Comparison of ENCODE assay signal across 28 cellular contexts in genomic region chr10:34113504-34114225, GRCh38.
DNase-seq lines count a peak whose midpoint lies in the region; ATAC-seq, FAIRE-seq and TF ChIP-seq lines count a peak whose summit lies in the region.
"Had no signal": no experiment of that assay in that cellular context is flagged by ENCODE, and none has a peak within 500 bp of the region (broad histone marks: within the 10 kb centered on the region; RNA-seq: fewer than 3 reads in every experiment).

No MANE protein-coding gene starts in this region.

- H3T11ph ChIP-seq in H9 (ENCODE audit: low read length), result no peak overlapping the region

- DNase-seq in A673 (ENCODE audit: low spot score) (peak; percentile 75), H9 (peak; percentile 77), GM12878 (ENCODE audit: low read depth, low spot score) (no peak), iPS-NIHi7 (ENCODE audit: extremely low spot score) (peak; percentile 75), NOMO-1 (lab: John Stamatoyannopoulos, UW; ENCODE audit: unreplicated experiment in 2 of 2) (no peak), esophagus squamous epithelium (lab: John Stamatoyannopoulos, UW) (no peak)
- no peak for DNase-seq in activated CD8-positive, alpha-beta memory T cell treated with anti-CD3 and anti-CD28 coated beads for 24 hours
- DNase-seq: activated CD4-positive, alpha-beta memory T cell treated with anti-CD3 and anti-CD28 coated beads, Interleukin-2, amount 10 ng/mL, durations not matched to agents 7 days and 5 days; activated CD4-positive, alpha-beta T cell treated with anti-CD3 and anti-CD28 coated beads for 1 hour; activated gamma-delta T cell; DMS53; GDM1; Kasumi-1; NCI-H1694 treated with DMSO at 0.1 percent for 48 hours; NCI-H524 treated with DMSO at 0.1 percent for 48 hours; SJCRH30; stimulated activated CD4-positive, alpha-beta T cell treated with anti-CD3 and anti-CD28 coated beads, Interleukin-4, amount 100 ng/mL, for 24 hours; T-cell had no signal

- no peak overlapping the region for H4K8ac ChIP-seq in H9 (replicated peaks; ENCODE audit: insufficient read length, low read depth, low read length)

- no peak overlapping the region for H3K4me2 ChIP-seq in H9 (ENCODE audit: insufficient read depth, insufficient read length, low read length)
- H3K4me2 ChIP-seq in GM12878 (ENCODE audit: control insufficient read depth, insufficient read depth), result no peak overlapping the region
- H3K4me2 ChIP-seq: BLaER1 treated with 17β-estradiol and CSF1 and Interleukin-3, amounts not matched to agents 10 nM and 100 nM had no signal

- H3K36me3 ChIP-seq in A673 (ENCODE audit: insufficient read depth, low read length, poor library complexity, severe bottlenecking) (no peaks in the 10 kb centered on the region), GM12878 (ENCODE audit: control insufficient read depth in 2 of 2, insufficient read depth in 2 of 2, low read length in 1 of 2) (no peaks in the 10 kb centered on the region), esophagus squamous epithelium (peaks cover 0 to 41% (median 0%) of the 10 kb centered on the region in 3 donors)
- H3K36me3 ChIP-seq: SJCRH30 had no signal

- H4K5ac ChIP-seq in H9 (ENCODE audit: insufficient read length, low read depth, low read length), result no peak overlapping the region

- no peak overlapping the region for H3K56ac ChIP-seq in H9 (ENCODE audit: insufficient read length, low read depth, low read length)

- H2BK20ac ChIP-seq in H9 (ENCODE audit: low read depth, low read length, poor library complexity, severe bottlenecking), result no peak overlapping the region

- BruUV-seq in A673 (replicated peaks; lab: Mats Ljungman, UMichigan) (no TSS peak), GM12878 (replicated peaks; lab: Mats Ljungman, UMichigan) (no TSS peak)

- no peak for TF ChIP-seq POLR2A in GM12878 (IDR thresholded peaks at IDR 0.05; ENCODE audit: low read depth, low read length)
- no peak for TF ChIP-seq POLR2A in esophagus squamous epithelium (IDR thresholded peaks at IDR 0.05)

- TF ChIP-seq CTCF in A673 (conservative IDR thresholded peaks at IDR 0.05; ENCODE audit: low read depth, low read length) (no peak), H9 (conservative IDR thresholded peaks at IDR 0.05) (no peak), GM12878 (IDR thresholded peaks at IDR 0.05 in 2 of 3, conservative IDR thresholded peaks at IDR 0.05 in 1 of 3; ENCODE audit: control insufficient read depth in 2 of 3, extremely low read depth in 1 of 3, insufficient read depth in 1 of 3, low read depth in 3 of 3, low read length in 3 of 3) (no peak), esophagus squamous epithelium (IDR thresholded peaks at IDR 0.05) (no peak)

- no peak overlapping the region for H4K91ac ChIP-seq in H9 (ENCODE audit: insufficient read length, low read depth, low read length)

- no peak overlapping the region for H3K4me3 Mint-ChIP-seq in H9
- H3K4me3 Mint-ChIP-seq: activated CD4-positive, alpha-beta memory T cell treated with anti-CD3 and anti-CD28 coated beads, Interleukin-2, amount 10 ng/mL, durations not matched to agents 7 days and 5 days; central memory CD8-positive, alpha-beta T cell; dendritic cell treated with granulocyte-macrophage colony-stimulating factor and Interleukin-4, amounts not matched to agents 40 ng/mL and 50 ng/mL, for 4 days; stimulated activated effector memory CD8-positive, alpha-beta T cell treated with anti-CD3 and anti-CD28 coated beads, Interleukin-12 subunit alpha, Interleukin-12 subunit beta, amount 100 ng/mL, for 72 hours; T-cell had no signal

- no CpG with 5 or more reads among the region's 6 CpGs for WGBS in H9 (ENCODE audit: extremely low coverage, insufficient read length, low lambda C conversion rate)
- 32% methylated on average over 6 of the region's 6 CpGs for WGBS in GM12878 (ENCODE audit: insufficient coverage, insufficient replicate concordance, low lambda C conversion rate, missing lambda C conversion rate)
- 69 to 77% methylated on average over 6 of the region's 6 CpGs for WGBS in esophagus squamous epithelium, 2 donors

- H3K23ac ChIP-seq in H9 (ENCODE audit: insufficient read length, low read depth, low read length), result no peak overlapping the region

- H3K9me3 Mint-ChIP-seq in H9, result no peaks in the 10 kb centered on the region
- H3K9me3 Mint-ChIP-seq: activated CD4-positive, alpha-beta memory T cell treated with anti-CD3 and anti-CD28 coated beads, Interleukin-2, amount 10 ng/mL, durations not matched to agents 7 days and 5 days; dendritic cell treated with granulocyte-macrophage colony-stimulating factor and Interleukin-4, amounts not matched to agents 40 ng/mL and 50 ng/mL, for 4 days; stimulated activated effector memory CD8-positive, alpha-beta T cell treated with anti-CD3 and anti-CD28 coated beads, Interleukin-12 subunit alpha, Interleukin-12 subunit beta, amount 100 ng/mL, for 72 hours; T-cell had no signal

- H3K18ac ChIP-seq in H9 (ENCODE audit: insufficient read length, low read depth, low read length), result no peak overlapping the region

- H3K36me3 Mint-ChIP-seq in H9 (ENCODE audit: insufficient read depth in 1 of 3, low read depth in 3 of 3), result peaks cover 0 to 3% (median 0%) of the 10 kb centered on the region in 3 experiments; a peak in 2 of 7 replicates
- H3K36me3 Mint-ChIP-seq: stimulated activated effector memory CD8-positive, alpha-beta T cell treated with anti-CD3 and anti-CD28 coated beads, Interleukin-12 subunit alpha, Interleukin-12 subunit beta, amount 100 ng/mL, for 72 hours; T-cell had no signal

- no peak overlapping the region for H2BK5ac ChIP-seq in H9 (ENCODE audit: insufficient read length, low read length)

- H3K27me3 ChIP-seq in A673 (replicated peaks; ENCODE audit: insufficient read depth, low read depth, low read length, poor library complexity) (no peaks in the 10 kb centered on the region), H9 (ENCODE audit: insufficient read depth, low read length) (no peaks in the 10 kb centered on the region), GM12878 (replicated peaks in 1 of 2; ENCODE audit: control insufficient read depth in 2 of 2, insufficient read depth in 2 of 2, low read length in 1 of 2) (no peaks in the 10 kb centered on the region), esophagus squamous epithelium (no peaks in the 10 kb centered on the region)
- H3K27me3 ChIP-seq: BLaER1 treated with 17β-estradiol and CSF1 and Interleukin-3, amounts not matched to agents 10 nM and 100 nM; SJCRH30 had no signal

- H3K23me2 ChIP-seq in H9 (ENCODE audit: insufficient read length, low read depth, low read length, poor library complexity, severe bottlenecking), result no peaks in the 10 kb centered on the region

- H3K4me3 ChIP-seq in A673 (ENCODE audit: low read depth, low read length, poor library complexity, severe bottlenecking), result no peak overlapping the region
- H3K4me3 ChIP-seq in GM12878, result no peak overlapping the region
- no peak overlapping the region for H3K4me3 ChIP-seq in esophagus squamous epithelium
- H3K4me3 ChIP-seq: BLaER1 treated with 17β-estradiol and CSF1 and Interleukin-3, amounts not matched to agents 10 nM and 100 nM; lung; SJCRH30 had no signal

- no peak for TF ChIP-seq EP300 in GM12878 (IDR thresholded peaks at IDR 0.05; ENCODE audit: borderline replicate concordance in 1 of 2, control insufficient read depth in 1 of 2, low read depth in 2 of 2, low read length in 2 of 2)

- no peak overlapping the region for H2AK5ac ChIP-seq in H9 (ENCODE audit: insufficient read length, low read length)

- TF ChIP-seq RAD21 in GM12878 (IDR thresholded peaks at IDR 0.05; ENCODE audit: insufficient read depth, low read depth, low read length), result no peak

- H3K27ac Mint-ChIP-seq in H9, result peak overlapping the region in 1 of 3 experiments; percentile 58; a peak in 1 of 7 replicates
- H3K27ac Mint-ChIP-seq: activated CD4-positive, alpha-beta memory T cell treated with anti-CD3 and anti-CD28 coated beads, Interleukin-2, amount 10 ng/mL, durations not matched to agents 7 days and 5 days; dendritic cell treated with granulocyte-macrophage colony-stimulating factor and Interleukin-4, amounts not matched to agents 40 ng/mL and 50 ng/mL, for 4 days; stimulated activated effector memory CD8-positive, alpha-beta T cell treated with anti-CD3 and anti-CD28 coated beads, Interleukin-12 subunit alpha, Interleukin-12 subunit beta, amount 100 ng/mL, for 72 hours; T-cell had no signal

- no peak overlapping the region for H2BK120ac ChIP-seq in H9 (ENCODE audit: low read depth, low read length, poor library complexity, severe bottlenecking)

- H3K79me2 ChIP-seq in H9 (ENCODE audit: insufficient read depth, low read length), result no peaks in the 10 kb centered on the region
- H3K79me2 ChIP-seq in GM12878 (ENCODE audit: control insufficient read depth, insufficient read depth, low read length), result no peaks in the 10 kb centered on the region

- H3K27me3 Mint-ChIP-seq in H9 (ENCODE audit: low read depth), result no peaks in the 10 kb centered on the region; the same call in 1 of the 2 replicates
- H3K27me3 Mint-ChIP-seq: activated CD4-positive, alpha-beta memory T cell treated with anti-CD3 and anti-CD28 coated beads, Interleukin-2, amount 10 ng/mL, durations not matched to agents 7 days and 5 days; central memory CD8-positive, alpha-beta T cell; dendritic cell treated with granulocyte-macrophage colony-stimulating factor and Interleukin-4, amounts not matched to agents 40 ng/mL and 50 ng/mL, for 4 days; T-cell had no signal

- H4K20me1 ChIP-seq in H9 (ENCODE audit: control insufficient read depth, insufficient read depth, insufficient read length) (no peaks in the 10 kb centered on the region), GM12878 (ENCODE audit: control insufficient read depth, insufficient read depth) (no peaks in the 10 kb centered on the region)
- H4K20me1 ChIP-seq: BLaER1 treated with 17β-estradiol and CSF1 and Interleukin-3, amounts not matched to agents 10 nM and 100 nM had no signal

- no peak overlapping the region for H3K9ac ChIP-seq in H9 (ENCODE audit: extremely low read depth, insufficient read length, low read length)
- no peak overlapping the region for H3K9ac ChIP-seq in GM12878 (ENCODE audit: control insufficient read depth, insufficient read depth, low read length)
- H3K9ac ChIP-seq: BLaER1 treated with 17β-estradiol and CSF1 and Interleukin-3, amounts not matched to agents 10 nM and 100 nM had no signal

- CTCF ChIA-PET in A673 (lab: Charles Lee) (no interaction called here), GM12878 (lab: Yijun Ruan, JAX) (no interaction called here)

- POLR2A ChIA-PET in A673 (lab: Charles Lee; ENCODE audit: low non-redundant PET), result no interaction called here
- POLR2A ChIA-PET in GM12878 (lab: Charles Lee), result no interaction called here

- ATAC-seq in GM12878 (peak; percentile 49), HG03045 (IDR thresholded peaks at IDR 0.05; ENCODE audit: unreplicated experiment) (no peak)
- ATAC-seq: sciatic nerve; stimulated activated effector memory CD8-positive, alpha-beta T cell treated with anti-CD3 and anti-CD28 coated beads, Interleukin-12 subunit alpha, Interleukin-12 subunit beta, amount 100 ng/mL, for 72 hours; T-cell had no signal

- no peak overlapping the region for H2BK15ac ChIP-seq in H9 (ENCODE audit: low read depth, low read length)

- no peak overlapping the region for H3K14ac ChIP-seq in H9 (ENCODE audit: insufficient read depth, low read length)

- no peak overlapping the region for H2BK12ac ChIP-seq in H9 (ENCODE audit: insufficient read length, low read depth, low read length)

- H3K9me3 ChIP-seq in A673 (ENCODE audit: low read depth, low read length, poor library complexity, severe bottlenecking) (no peaks in the 10 kb centered on the region), H9 (ENCODE audit: control insufficient read depth, low read depth, low read length) (no peaks in the 10 kb centered on the region), GM12878 (replicated peaks; ENCODE audit: control insufficient read depth, insufficient read depth, low read length) (no peaks in the 10 kb centered on the region), esophagus squamous epithelium (no peaks in the 10 kb centered on the region)
- H3K9me3 ChIP-seq: BLaER1 treated with 17β-estradiol and CSF1 and Interleukin-3, amounts not matched to agents 10 nM and 100 nM; SJCRH30 had no signal

- SMC1A ChIA-PET in GM12878 (lab: Charles Lee; ENCODE audit: uncharacterized antibody, unreplicated experiment), result interaction anchor here (0.9 kb wide), 1 partner anchor 410 kb away, joined by 3 read pairs; no protein-coding TSS in a partner anchor

- intact Hi-C loops in A673 (cut with micrococcal nuclease; ENCODE audit: unreplicated experiment) (no loop called here), GM12878 (cut with micrococcal nuclease; ENCODE audit: unreplicated experiment) (no loop called here), esophagus squamous epithelium (cut with DNase I) (no loop called here)

- H3K27ac ChIP-seq in A673 (ENCODE audit: low read depth, low read length, poor library complexity, severe bottlenecking) (no peak overlapping the region), H9 (ENCODE audit: insufficient read length, low read depth, low read length) (no peak overlapping the region), GM12878 (ENCODE audit: control insufficient read depth, insufficient read depth) (no peak overlapping the region), esophagus squamous epithelium (no peak overlapping the region)
- H3K27ac ChIP-seq: BLaER1 treated with 17β-estradiol and CSF1 and Interleukin-3, amounts not matched to agents 10 nM and 100 nM; SJCRH30 had no signal

- H3K4me1 Mint-ChIP-seq in H9, result peaks cover 25 to 29% of the 10 kb centered on the region in 2 experiments
- H3K4me1 Mint-ChIP-seq: activated CD4-positive, alpha-beta memory T cell treated with anti-CD3 and anti-CD28 coated beads, Interleukin-2, amount 10 ng/mL, durations not matched to agents 7 days and 5 days; central memory CD8-positive, alpha-beta T cell; stimulated activated effector memory CD8-positive, alpha-beta T cell treated with anti-CD3 and anti-CD28 coated beads, Interleukin-12 subunit alpha, Interleukin-12 subunit beta, amount 100 ng/mL, for 72 hours; T-cell had no signal

- no peak for FAIRE-seq in GM12878 (lab: Jason Lieb, UNC)
- FAIRE-seq: GM19239, TTC549, urothelium cell line had no signal

- in situ Hi-C loops in GM12878 (cut with MboI), result no loop called here

- H3K4me1 ChIP-seq in A673 (ENCODE audit: insufficient read depth, low read length, poor library complexity, severe bottlenecking), result peaks cover 11% of the 10 kb centered on the region
- H3K4me1 ChIP-seq in H9 (ENCODE audit: insufficient read depth, low read length), result peaks cover 2% of the 10 kb centered on the region
- no peaks in the 10 kb centered on the region for H3K4me1 ChIP-seq in GM12878 (ENCODE audit: control insufficient read depth, insufficient read depth, low read length)
- peaks cover 0 to 17% (median 4%) of the 10 kb centered on the region in 3 donors for H3K4me1 ChIP-seq in esophagus squamous epithelium

- RAD21 ChIA-PET in GM12878 (lab: Charles Lee; ENCODE audit: unreplicated experiment), result no interaction called here

- no peaks in the 10 kb centered on the region for H3K79me1 ChIP-seq in H9 (ENCODE audit: insufficient read depth, low read depth, low read length, poor library complexity, severe bottlenecking)

- no peak overlapping the region for H3K4ac ChIP-seq in H9 (ENCODE audit: low read depth, low read length)

- H2AFZ ChIP-seq in H9 (ENCODE audit: low read length) (no peak overlapping the region), GM12878 (ENCODE audit: control insufficient read depth, low read depth, low read length) (no peak overlapping the region)

Comparison
In these comparisons a context has a peak if more than half of its experiments do, and no peak if none do; other contexts are left out.
1. DNase-seq: peak in A673 (single experiment), H9 (single experiment) and iPS-NIHi7 (single experiment); none in GM12878 (single experiment), activated CD8-positive, alpha-beta memory T cell treated with anti-CD3 and anti-CD28 coated beads for 24 hours (single experiment), NOMO-1 (0 of 2) and esophagus squamous epithelium (single experiment).